Comparison of ENCODE assay signal across 9 cellular contexts in the genomic region with DNA sequence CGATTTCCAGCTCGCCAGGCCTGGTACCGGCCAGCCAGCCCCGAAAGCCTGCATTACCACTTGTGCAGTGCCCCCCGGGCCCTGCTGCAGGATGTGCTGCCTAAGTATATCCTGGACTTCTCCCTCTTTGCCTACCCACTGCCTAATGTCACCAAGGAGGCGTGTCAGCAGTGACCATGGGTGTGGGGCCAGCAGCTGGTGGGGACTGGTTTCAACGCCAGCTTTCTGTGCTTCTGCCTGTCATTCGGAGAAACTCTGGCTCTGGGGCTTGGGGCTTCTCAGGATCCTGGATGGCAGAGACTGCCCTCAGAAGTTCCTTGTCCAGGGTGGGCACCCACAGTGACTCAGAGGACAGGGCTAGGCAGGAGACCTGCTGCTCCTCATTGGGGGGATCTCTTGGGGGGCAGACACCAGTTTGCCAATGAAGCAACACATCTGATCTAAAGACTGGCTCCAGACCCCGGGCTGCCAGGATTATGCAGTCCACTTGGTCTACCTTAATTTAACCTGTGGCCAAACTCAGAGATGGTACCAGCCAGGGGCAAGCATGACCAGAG. TPM values are rescaled to one million over a fixed set of nuclear protein-coding genes. Genes with fewer than 3 reads are reported as not detected.
DNase-seq lines count a peak whose midpoint lies in the region; ATAC-seq and TF ChIP-seq lines count a peak whose summit lies in the region.
"Had no signal": no experiment of that assay in that cellular context is flagged by ENCODE, and none has a peak within 500 bp of the region (broad histone marks: within the 10 kb centered on the region; RNA-seq: fewer than 3 reads in every experiment).

No MANE protein-coding gene starts in this region.

- peaks cover 17% of the 10 kb centered on the region for H3K4me1 ChIP-seq in CD8-positive, alpha-beta T cell (ENCODE audit: insufficient read depth, low read length)
- peaks cover 13 to 18% of the 10 kb centered on the region in 2 donors for H3K4me1 ChIP-seq in duodenal mucosa (ENCODE audit: control insufficient read depth in 1 of 2, insufficient read depth in 2 of 2, low read length in 2 of 2)
- peaks cover 16 to 18% of the 10 kb centered on the region in 2 experiments for H3K4me1 ChIP-seq in neutrophil (ENCODE audit: control insufficient read depth in 1 of 2, insufficient read depth in 1 of 2, low read depth in 1 of 2, low read length in 1 of 2)
- H3K4me1 ChIP-seq in transverse colon = peaks cover 3 to 19% (median 9%) of the 10 kb centered on the region in 4 donors

- H3K36me3 ChIP-seq in CD8-positive, alpha-beta T cell (ENCODE audit: insufficient read depth, low read length) = no peaks in the 10 kb centered on the region
- peaks cover 0 to under 1% of the 10 kb centered on the region in 2 donors for H3K36me3 ChIP-seq in duodenal mucosa (ENCODE audit: control insufficient read depth in 1 of 2, insufficient read depth in 2 of 2, low read length in 2 of 2)
- no peaks in the 10 kb centered on the region for H3K36me3 ChIP-seq in neutrophil
- no peaks in the 10 kb centered on the region for H3K36me3 ChIP-seq in transverse colon

- no peaks in the 10 kb centered on the region for H3K9me3 Mint-ChIP-seq in CD8-positive, alpha-beta T cell

- H3K9ac ChIP-seq in duodenal mucosa (ENCODE audit: low read depth in 1 of 2, low read length in 2 of 2) = peak overlapping the region; percentile 40 to 71

- 72% methylated on average over 9 of the region's 9 CpGs; no CpG with 5 or more reads in 1 of the 2 donors for WGBS in transverse colon (ENCODE audit: low coverage in 1 of 2), 2 donors

- CTCF ChIA-PET in CD8-positive, alpha-beta T cell (lab: Charles Lee) = no interaction called here

- intact Hi-C loops in CD8-positive, alpha-beta T cell (cut with DNase I, micrococcal nuclease) = loop anchor here in 1 of 2 experiments (5.0 kb wide), 1 partner anchor 35 kb away; no protein-coding TSS in a partner anchor
- intact Hi-C loops in transverse colon (cut with DNase I; ENCODE audit: low total_unique reads) = no loop called here

- POLR2A ChIA-PET in CD8-positive, alpha-beta T cell (lab: Charles Lee) = no interaction called here

- peak overlapping the region; percentile 88 for H3K4me3 ChIP-seq in CD8-positive, alpha-beta T cell (ENCODE audit: low read depth, low read length)
- H3K4me3 ChIP-seq in NB4 (ENCODE audit: low read depth, low read length) (peak overlapping the region; percentile 67), duodenal mucosa (ENCODE audit: low read depth in 1 of 2, low read length in 2 of 2) (peak overlapping the region; percentile 86 to 89), neutrophil (ENCODE audit: low read depth in 1 of 2, low read length in 1 of 2) (peak overlapping the region; percentile 79 to 90), transverse colon (peak overlapping the region in 1 of 4 donors; percentile 72)

- H3K4me1 Mint-ChIP-seq in CD8-positive, alpha-beta T cell (ENCODE audit: low read depth) = peaks cover 15% of the 10 kb centered on the region

- no peak for DNase-seq in CD8-positive, alpha-beta T cell
- DNase-seq in NB4 (ENCODE audit: low read depth) (no peak), transverse colon (no peak), NCI-H1417 (lab: John Stamatoyannopoulos, UW) (no peak), COR-L47 (lab: John Stamatoyannopoulos, UW) (no peak)
- DNase-seq: stimulated activated CD4-positive, alpha-beta T cell treated with anti-CD3 and anti-CD28 coated beads, Interleukin-1b, Interleukin-23, amount 100 ng/mL, for 48 hours had no signal

- TF ChIP-seq CTCF in CD8-positive, alpha-beta T cell (IDR thresholded peaks at IDR 0.05) = no peak
- TF ChIP-seq CTCF in NB4 (IDR thresholded peaks at IDR 0.05; ENCODE audit: low read depth, low read length) (no peak), neutrophil (IDR thresholded peaks at IDR 0.05) (no peak), transverse colon (IDR thresholded peaks at IDR 0.05) (no peak)

- H3K27me3 ChIP-seq in CD8-positive, alpha-beta T cell (ENCODE audit: insufficient read depth, low read length) = no peaks in the 10 kb centered on the region
- H3K27me3 ChIP-seq in duodenal mucosa (ENCODE audit: control insufficient read depth in 1 of 2, insufficient read depth in 2 of 2, low read length in 2 of 2) (peaks cover 0 to 4% of the 10 kb centered on the region in 2 donors), neutrophil (peaks cover 5% of the 10 kb centered on the region), transverse colon (no peaks in the 10 kb centered on the region)

- H3K9me3 ChIP-seq in CD8-positive, alpha-beta T cell (ENCODE audit: low read length) = no peaks in the 10 kb centered on the region
- H3K9me3 ChIP-seq in duodenal mucosa (ENCODE audit: control insufficient read depth in 1 of 2, low read length in 2 of 2) (no peaks in the 10 kb centered on the region), neutrophil (no peaks in the 10 kb centered on the region), transverse colon (no peaks in the 10 kb centered on the region)

- no peaks in the 10 kb centered on the region for H3K27me3 Mint-ChIP-seq in CD8-positive, alpha-beta T cell (ENCODE audit: low read depth)

- H3K27ac ChIP-seq in CD8-positive, alpha-beta T cell (ENCODE audit: low read depth, low read length) = no peak overlapping the region
- H3K27ac ChIP-seq in duodenal mucosa (ENCODE audit: low read depth, low read length) (no peak overlapping the region), neutrophil (peak overlapping the region; percentile 71), transverse colon (no peak overlapping the region)

- TF ChIP-seq EP300 in transverse colon (IDR thresholded peaks at IDR 0.05; ENCODE audit: low read depth) = no peak

- H3K36me3 Mint-ChIP-seq in CD8-positive, alpha-beta T cell = no peaks in the 10 kb centered on the region

- TF ChIP-seq POLR2A in NB4 (IDR thresholded peaks at IDR 0.05; ENCODE audit: extremely low read depth, insufficient read length) (no peak), transverse colon (IDR thresholded peaks at IDR 0.05) (no peak)

- ATAC-seq in CD8-positive, alpha-beta T cell = no peak
- ATAC-seq in HG02588 (IDR thresholded peaks at IDR 0.05; ENCODE audit: unreplicated experiment) = no peak

- in situ Hi-C loops in transverse colon (cut with MboI; ENCODE audit: low pct_ligation_motif_present in 1 of 4, low pct_unique_long_range_greater_than_20kb in 1 of 4, low sequenced_read_pairs in 3 of 4) = no loop called here

- peak overlapping the region; percentile 89 for H3K4me3 Mint-ChIP-seq in CD8-positive, alpha-beta T cell

- peak overlapping the region; percentile 85 for H3K27ac Mint-ChIP-seq in CD8-positive, alpha-beta T cell

RNA-seq across cellular contexts. Expression of gene CHST14, which starts 1.5 kb away (rescaled TPM):
- 1 to 10 TPM; 3.7 to 4.1 TPM for total RNA-seq in CD8-positive, alpha-beta T cell
- total RNA-seq in transverse colon = 1 to 10 TPM in 3 of 4 donors, not detected in 1; 2.9 to 8.8 (median 4.1) TPM

RNA-seq across cellular contexts. Expression of gene BAHD1, which starts 31.5 kb away (rescaled TPM):
- total RNA-seq in CD8-positive, alpha-beta T cell = 10 to 100 TPM; 22.2 to 23.7 TPM
- 10 to 100 TPM in 3 of 4 donors, 1 to 10 TPM in 1; 9.0 to 35.5 (median 26.4) TPM for total RNA-seq in transverse colon
